Comparison of ENCODE assay signal across 8 cellular contexts in the genomic region with DNA sequence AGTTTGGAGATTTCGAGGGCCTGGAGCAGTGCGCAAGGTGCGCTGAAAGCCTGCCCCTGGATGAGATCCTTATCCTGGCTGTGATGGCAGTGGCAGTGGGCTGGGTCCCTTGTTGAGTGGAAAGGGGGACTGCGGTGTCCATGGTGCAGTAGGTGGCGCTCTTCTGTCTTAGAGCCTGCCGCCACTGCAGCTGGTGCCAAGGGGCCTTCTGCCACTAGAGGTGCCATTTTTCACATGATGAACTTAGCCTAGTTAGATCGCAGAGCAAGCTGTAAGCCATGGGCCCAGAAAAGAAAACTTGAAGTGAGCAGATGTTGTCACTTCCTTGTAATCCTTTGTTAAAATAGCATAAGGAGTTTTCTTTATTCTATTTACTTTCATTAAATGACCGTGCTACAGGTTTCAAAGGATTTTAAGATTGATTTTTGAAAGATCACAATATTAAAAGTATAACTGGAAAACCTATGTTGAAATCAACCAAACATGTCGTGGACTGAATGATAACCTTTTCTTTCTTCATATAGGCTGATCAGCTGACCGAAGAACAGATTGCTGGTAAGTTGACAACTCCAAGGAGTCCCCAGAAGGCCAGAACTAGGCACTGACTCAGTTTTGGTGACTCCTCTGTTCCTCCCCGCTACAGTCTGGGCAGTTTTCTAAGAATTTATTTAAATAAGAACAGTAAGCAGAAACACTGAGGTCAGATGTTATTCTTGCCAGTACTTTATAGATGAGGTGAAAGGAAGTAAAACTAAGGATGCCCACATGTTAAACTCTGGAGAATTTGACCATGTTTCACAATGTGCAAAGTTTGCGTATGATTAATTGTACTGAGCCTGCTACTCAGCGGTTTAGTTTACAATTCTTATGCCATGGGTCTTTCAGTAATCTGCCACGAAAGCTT. TPM values are rescaled to one million over a fixed set of nuclear protein-coding genes. Genes with fewer than 3 reads are reported as not detected.
DNase-seq lines count a peak whose midpoint lies in the region; FAIRE-seq and TF ChIP-seq lines count a peak whose summit lies in the region.

No MANE protein-coding gene starts in this region.

- H2AK5ac ChIP-seq in neuronal stem cell (ENCODE audit: low read depth, low read length), result no peak overlapping the region

- H2BK15ac ChIP-seq in neuronal stem cell (ENCODE audit: low read length), result no peak overlapping the region

- no peak overlapping the region for H2BK5ac ChIP-seq in neuronal stem cell (ENCODE audit: low read length)

- no peak overlapping the region for H2BK120ac ChIP-seq in neuronal stem cell (ENCODE audit: low read depth, low read length)

- FAIRE-seq in H54 (lab: Jason Lieb, UNC), result peak; percentile 91

- peaks cover 10% of the 10 kb centered on the region for H3K79me1 ChIP-seq in neuronal stem cell (ENCODE audit: low read depth, low read length)

- no CpG with 5 or more reads among the region's 14 CpGs for WGBS in neuronal stem cell (ENCODE audit: extremely low coverage in 2 of 2, insufficient read length in 2 of 2, insufficient replicate concordance in 1 of 2), 2 donors

- H3K4me1 ChIP-seq in neuronal stem cell (ENCODE audit: control insufficient read depth in 2 of 2, insufficient read depth in 1 of 2, low read depth in 1 of 2, low read length in 2 of 2) (peaks cover 3 to 13% of the 10 kb centered on the region in 2 donors), stomach smooth muscle (ENCODE audit: control insufficient read depth, insufficient read depth, low read length) (peaks cover 44% of the 10 kb centered on the region)

- TF ChIP-seq POLR2A in H54 (IDR thresholded peaks at IDR 0.05; ENCODE audit: low read depth, low read length), result no peak

- no peak overlapping the region for H2AFZ ChIP-seq in neuronal stem cell (ENCODE audit: low read length)

- no peak overlapping the region for H4K8ac ChIP-seq in neuronal stem cell (ENCODE audit: low read depth, low read length)

- H3K4me3 ChIP-seq in fibroblast of villous mesenchyme (ENCODE audit: low read depth, low read length) (no peak overlapping the region), neuronal stem cell (ENCODE audit: low read length in 2 of 2) (no peak overlapping the region), stomach smooth muscle (ENCODE audit: low read length in 2 of 2) (peak overlapping the region; percentile 96 to 97)

- no peak overlapping the region for H3K14ac ChIP-seq in neuronal stem cell (ENCODE audit: low read length)

- H3K27me3 ChIP-seq in neuronal stem cell (ENCODE audit: control insufficient read depth in 3 of 3, insufficient read depth in 3 of 3, low read depth in 1 of 3, low read length in 3 of 3), result peaks cover 0 to 2% (median 0%) of the 10 kb centered on the region in 3 experiments
- H3K27me3 ChIP-seq in stomach smooth muscle (ENCODE audit: control insufficient read depth in 1 of 2, insufficient read depth in 2 of 2, low read length in 2 of 2), result no peaks in the 10 kb centered on the region

- H3K36me3 ChIP-seq in neuronal stem cell (replicated peaks in 1 of 2; ENCODE audit: control insufficient read depth in 2 of 2, insufficient read depth in 2 of 2, low read length in 2 of 2), result peaks cover 28 to 50% of the 10 kb centered on the region in 2 donors
- H3K36me3 ChIP-seq in stomach smooth muscle (ENCODE audit: control insufficient read depth in 2 of 2, insufficient read depth in 2 of 2, low read length in 2 of 2), result peaks cover 35 to 40% of the 10 kb centered on the region in 2 donors

- no peak overlapping the region for H3K27ac ChIP-seq in neuronal stem cell (replicated peaks; ENCODE audit: low read length)
- peak overlapping the region; percentile 91 for H3K27ac ChIP-seq in stomach smooth muscle (ENCODE audit: low read length)

- DNase-seq in ELF-1 (ENCODE audit: low read depth, low spot score) (peak; percentile 95), H54 (ENCODE audit: insufficient read length, low spot score) (peak; percentile 98), M059J (ENCODE audit: low read depth) (peak; percentile 82), SHP77 treated with DMSO at 0.1 percent for 48 hours (lab: John Stamatoyannopoulos, UW) (peak; percentile 88), fibroblast of villous mesenchyme (ENCODE audit: low read depth) (peak; percentile 93), neuronal stem cell (ENCODE audit: low spot score) (peak; percentile 81)
- peak; percentile 94 for DNase-seq in activated effector memory CD4-positive, alpha-beta T cell treated with anti-CD3 and anti-CD28 coated beads, Interleukin-2, amount 50 U/mL, for 16 hours

- H2BK12ac ChIP-seq in neuronal stem cell (ENCODE audit: low read length), result no peak overlapping the region

- H3K9ac ChIP-seq in neuronal stem cell (ENCODE audit: low read depth, low read length, poor library complexity) (no peak overlapping the region), stomach smooth muscle (ENCODE audit: low read length in 2 of 2) (peak overlapping the region; percentile 80 to 84)

- no peak overlapping the region for H3K4ac ChIP-seq in neuronal stem cell (ENCODE audit: low read length)

- peak; percentile 100 for TF ChIP-seq CTCF in fibroblast of villous mesenchyme (IDR thresholded peaks at IDR 0.05; ENCODE audit: insufficient read depth, low read depth, low read length)

- no peak overlapping the region for H3K23ac ChIP-seq in neuronal stem cell (ENCODE audit: low read depth, low read length, poor library complexity)

- no peak overlapping the region for H4K91ac ChIP-seq in neuronal stem cell (ENCODE audit: low read depth, low read length, poor library complexity)

- no peak overlapping the region for H3K18ac ChIP-seq in neuronal stem cell (ENCODE audit: low read length)

- H3K4me2 ChIP-seq in neuronal stem cell (ENCODE audit: insufficient read depth, low read length, poor library complexity, severe bottlenecking), result no peak overlapping the region

- H3K9me3 ChIP-seq in neuronal stem cell (replicated peaks in 1 of 2; ENCODE audit: control insufficient read depth in 2 of 2, insufficient read depth in 1 of 2, low read depth in 1 of 2, low read length in 2 of 2) (peaks cover 0 to 3% of the 10 kb centered on the region in 2 donors), stomach smooth muscle (ENCODE audit: control insufficient read depth in 2 of 2, low read length in 2 of 2) (no peaks in the 10 kb centered on the region)

RNA-seq across cellular contexts. Expression of a gene that starts 3.0 kb away (rescaled TPM):
- 184 and 291 TPM in 2 replicates for total RNA-seq in M059J (2014; rRNA removed; shearing (Covaris generic))
- total RNA-seq in fibroblast of villous mesenchyme, result 173 and 286 TPM in 2 replicates
- polyA plus RNA-seq in neuronal stem cell (2013, experiment 1 of 2), result 396 TPM
- 424 TPM for polyA plus RNA-seq in neuronal stem cell (2013, experiment 2 of 2)

Comparison
In these comparisons a context has a peak if more than half of its experiments do, and no peak if none do; other contexts are left out.
1. H3K4me3 ChIP-seq: peak in stomach smooth muscle (2 of 2); none in fibroblast of villous mesenchyme (single experiment) and neuronal stem cell (0 of 2).
2. Peak in every context shown above with its lines, with median percentiles within 50 percentile points of each other: DNase-seq.